ENCODE assay signal across 20 cellular contexts in genomic region chr6:31020057-31020456, GRCh38. TPM values are rescaled to one million over a fixed set of nuclear protein-coding genes. Genes with fewer than 3 reads are reported as not detected.
"Had no signal": no experiment of that assay in that cellular context is flagged by ENCODE, and none has a peak within 500 bp of the region (broad histone marks: within the 10 kb centered on the region; RNA-seq: fewer than 3 reads in every experiment).

No MANE protein-coding gene starts in this region.

- H3K36me3 ChIP-seq: left ventricle myocardium inferior, prostate gland, thoracic aorta had no signal

- DNase-seq: activated B cell treated with CpG ODN at 0.5 μM for 24 hours; activated CD4-positive, alpha-beta memory T cell treated with anti-CD3 and anti-CD28 coated beads, Interleukin-2, amount 10 ng/mL, durations not matched to agents 7 days and 5 days; activated CD4-positive, alpha-beta T cell treated with anti-CD3 and anti-CD28 coated beads for 4 hours; activated effector memory CD4-positive, alpha-beta T cell treated with Interleukin-2 at 50 U/mL for 16 hours; activated naive CD4-positive, alpha-beta T cell treated with anti-CD3 and anti-CD28 coated beads for 36 hours; activated naive CD8-positive, alpha-beta T cell treated with anti-CD3 and anti-CD28 coated beads, Interleukin-2, amount 10 ng/mL, durations not matched to agents 7 days and 5 days; activated T-cell treated with anti-CD3 and anti-CD28 coated beads, Interleukin-2, amount 50 U/mL, for 72 hours; amniotic stem cell; cerebellar nuclear complex; immature natural killer cell; left ventricle myocardium inferior; midbrain; stimulated activated CD4-positive, alpha-beta T cell treated with anti-CD3 and anti-CD28 coated beads, Interleukin-4, amount 100 ng/mL, for 1 hour; stimulated activated naive CD4-positive, alpha-beta T cell treated with Interleukin-2 at 50 U/mL for 16 hours; T-helper 9 cell had no signal

- H3K4me1 ChIP-seq: left ventricle myocardium inferior, prostate gland had no signal

- H3K4me3 ChIP-seq: coronary artery, left ventricle myocardium inferior, prostate gland, thoracic aorta had no signal

- H3K9me3 ChIP-seq: prostate gland had no signal

- H3K27ac ChIP-seq: coronary artery, epithelial cell of prostate, left ventricle myocardium inferior, prostate gland, thoracic aorta had no signal

- FAIRE-seq: bronchial epithelial cell had no signal

RNA-seq across cellular contexts. Expression of gene MUC22, which starts 9.8 kb away (rescaled TPM):
- polyA plus RNA-seq: immature natural killer cell had no signal

RNA-seq across cellular contexts. Expression of gene MUC21, which starts 36.5 kb away (rescaled TPM):
- polyA plus RNA-seq: immature natural killer cell had no signal
